ENCODE assay signal across 15 cellular contexts in genomic region chr2:12176621-12177020, GRCh38.
DNase-seq lines count a peak whose midpoint lies in the region; ATAC-seq and TF ChIP-seq lines count a peak whose summit lies in the region.
"Had no signal": no experiment of that assay in that cellular context is flagged by ENCODE, and none has a peak within 500 bp of the region (broad histone marks: within the 10 kb centered on the region; RNA-seq: fewer than 3 reads in every experiment).

No MANE protein-coding gene starts in this region.

- H3K23ac ChIP-seq in trophoblast cell (ENCODE audit: low read length) = no peak overlapping the region

- peaks cover 14% of the 10 kb centered on the region for H3K79me1 ChIP-seq in trophoblast cell (ENCODE audit: low read length)

- no peak overlapping the region for H2AFZ ChIP-seq in trophoblast cell (ENCODE audit: insufficient read depth, low read length, poor library complexity)

- H3K4me2 ChIP-seq in trophoblast cell (ENCODE audit: low read length) = no peak overlapping the region

- no peak overlapping the region for H3K14ac ChIP-seq in trophoblast cell (ENCODE audit: low read length)

- H3K27me3 ChIP-seq in adrenal gland (no peaks in the 10 kb centered on the region), trophoblast cell (ENCODE audit: insufficient read depth, low read length) (no peaks in the 10 kb centered on the region)
- H3K27me3 ChIP-seq: ovary had no signal

- H3K4ac ChIP-seq in trophoblast cell (ENCODE audit: low read depth, low read length) = no peak overlapping the region

- no peak overlapping the region for H4K8ac ChIP-seq in trophoblast cell (ENCODE audit: low read depth, low read length)

- intact Hi-C loops in adrenal gland (cut with DNase I) = loop anchor here in 1 of 2 donors (10.0 kb wide), 1 partner anchor 312 kb away; no protein-coding TSS in a partner anchor

- H3K9me3 ChIP-seq in adrenal gland (replicated peaks in 1 of 3) (no peaks in the 10 kb centered on the region), trophoblast cell (ENCODE audit: insufficient read depth, low read depth, low read length) (no peaks in the 10 kb centered on the region)
- H3K9me3 ChIP-seq: lower lobe of right lung, ovary had no signal

- H4K12ac ChIP-seq in trophoblast cell (ENCODE audit: low read depth, low read length) = no peak overlapping the region

- no peak overlapping the region for H3K27ac Mint-ChIP-seq in stimulated activated naive CD8-positive, alpha-beta T cell treated with anti-CD3 and anti-CD28 coated beads, Interleukin-15, amount 100 ng/mL, for 72 hours

- DNase-seq in NCI-H2171 treated with DMSO at 0.1 percent for 48 hours (lab: John Stamatoyannopoulos, UW) (peak; percentile 38), NCI-H2171 (lab: John Stamatoyannopoulos, UW) (no peak), adrenal gland (no peak), trophoblast cell (no peak), NCI-H2029 (lab: John Stamatoyannopoulos, UW) (no peak)
- DNase-seq in stimulated activated naive CD8-positive, alpha-beta T cell treated with anti-CD3 and anti-CD28 coated beads, Interleukin-15, amount 100 ng/mL, for 72 hours = no peak
- DNase-seq: activated CD8-positive, alpha-beta memory T cell treated with anti-CD3 and anti-CD28 coated beads, Interleukin-2, amount 50 U/mL, for 4 hours; cortex of kidney; DMS79; lower lobe of right lung; NCI-H1048 had no signal

- peak; percentile 25 for ATAC-seq in HG03432 (IDR thresholded peaks at IDR 0.05; ENCODE audit: unreplicated experiment)
- no peak for ATAC-seq in GM18870 (IDR thresholded peaks at IDR 0.05; ENCODE audit: unreplicated experiment)
- no peak for ATAC-seq in stimulated activated naive CD8-positive, alpha-beta T cell treated with anti-CD3 and anti-CD28 coated beads, Interleukin-15, amount 100 ng/mL, for 72 hours

- TF ChIP-seq POLR2A in adrenal gland (IDR thresholded peaks at IDR 0.05) = no peak

- H2BK120ac ChIP-seq in trophoblast cell (ENCODE audit: insufficient read depth, low read length, poor library complexity) = no peak overlapping the region

- H2BK5ac ChIP-seq in trophoblast cell (ENCODE audit: low read depth, low read length, poor library complexity) = no peak overlapping the region

- no peak overlapping the region for H3K18ac ChIP-seq in trophoblast cell (ENCODE audit: low read length)

- H3K4me1 ChIP-seq in adrenal gland (replicated peaks in 1 of 2) (peaks cover 19 to 45% of the 10 kb centered on the region in 2 donors), trophoblast cell (ENCODE audit: control insufficient read depth in 1 of 2, insufficient read depth in 2 of 2, low read length in 2 of 2) (peaks cover 17 to 20% of the 10 kb centered on the region in 2 experiments)

- H3K4me1 Mint-ChIP-seq in stimulated activated naive CD8-positive, alpha-beta T cell treated with anti-CD3 and anti-CD28 coated beads, Interleukin-15, amount 100 ng/mL, for 72 hours = peaks cover 29% of the 10 kb centered on the region

- 15 to 19% (median 18%) methylated on average over 2 of the region's 2 CpGs for WGBS in adrenal gland, 4 donors
- WGBS in trophoblast cell (ENCODE audit: extremely low coverage, insufficient coverage, insufficient read length) = no CpG with 5 or more reads among the region's 2 CpGs

- H3K36me3 ChIP-seq in adrenal gland (replicated peaks in 1 of 2) (no peaks in the 10 kb centered on the region), trophoblast cell (ENCODE audit: control insufficient read depth in 1 of 2, insufficient read depth in 2 of 2, low read length in 2 of 2) (no peaks in the 10 kb centered on the region)
- H3K36me3 ChIP-seq: lower lobe of right lung, ovary had no signal

- H3K4me3 ChIP-seq in adrenal gland = no peak overlapping the region
- no peak overlapping the region for H3K4me3 ChIP-seq in trophoblast cell (ENCODE audit: low read depth, low read length)
- H3K4me3 ChIP-seq: lower lobe of right lung, ovary had no signal

- H3K79me2 ChIP-seq in trophoblast cell (ENCODE audit: control insufficient read depth, insufficient read depth, low read length, poor library complexity) = peaks cover 2% of the 10 kb centered on the region

- no peak overlapping the region for H2BK12ac ChIP-seq in trophoblast cell (ENCODE audit: low read length)

- no peak overlapping the region for H3K4me3 Mint-ChIP-seq in stimulated activated naive CD8-positive, alpha-beta T cell treated with anti-CD3 and anti-CD28 coated beads, Interleukin-15, amount 100 ng/mL, for 72 hours

- H3K9me3 Mint-ChIP-seq in stimulated activated naive CD8-positive, alpha-beta T cell treated with anti-CD3 and anti-CD28 coated beads, Interleukin-15, amount 100 ng/mL, for 72 hours = no peaks in the 10 kb centered on the region

- no peak overlapping the region for H3K9ac ChIP-seq in trophoblast cell (ENCODE audit: low read length)

- H3K27ac ChIP-seq in adrenal gland (peak overlapping the region in 3 of 5 donors; percentile 5 to 75 (median 64)), trophoblast cell (ENCODE audit: low read depth, low read length) (peak overlapping the region; percentile 28)
- H3K27ac ChIP-seq: lower lobe of right lung, ovary, VCaP had no signal

- H2AK5ac ChIP-seq in trophoblast cell (ENCODE audit: low read length) = no peak overlapping the region

- no peak for TF ChIP-seq CTCF in adrenal gland (IDR thresholded peaks at IDR 0.05)

- H3K27me3 Mint-ChIP-seq in stimulated activated naive CD8-positive, alpha-beta T cell treated with anti-CD3 and anti-CD28 coated beads, Interleukin-15, amount 100 ng/mL, for 72 hours = no peaks in the 10 kb centered on the region

- H4K91ac ChIP-seq in trophoblast cell (ENCODE audit: low read depth, low read length) = no peak overlapping the region
